30 cellular contexts compared by ENCODE assay signal in the genomic region with DNA sequence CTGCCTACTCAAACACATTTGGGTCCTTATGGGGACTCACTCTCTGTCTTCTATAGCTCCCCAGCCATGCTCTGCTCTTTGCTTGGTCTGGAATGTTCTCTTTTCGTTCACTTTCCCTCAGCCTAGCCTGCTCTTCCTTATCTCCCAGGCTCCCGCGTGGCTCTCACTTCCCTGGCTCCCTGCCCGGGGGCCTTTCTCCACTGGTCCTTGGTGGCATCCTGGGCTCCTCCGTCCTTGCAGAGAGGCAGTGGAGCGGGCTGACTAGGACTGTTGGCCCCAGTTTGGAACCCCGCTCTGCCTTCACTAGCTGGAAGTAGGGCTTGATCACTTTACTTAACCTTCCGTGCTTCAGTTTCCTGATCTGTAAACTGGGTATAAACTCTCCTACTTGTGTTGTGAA. TPM values are rescaled to one million over a fixed set of nuclear protein-coding genes. Genes with fewer than 3 reads are reported as not detected.
"Had no signal": no experiment of that assay in that cellular context is flagged by ENCODE, and none has a peak within 500 bp of the region (broad histone marks: within the 10 kb centered on the region; RNA-seq: fewer than 3 reads in every experiment).

No MANE protein-coding gene starts in this region.

- H3K36me3 ChIP-seq: colonic mucosa, esophagus squamous epithelium, gastrocnemius medialis, heart right ventricle, left lung, lower lobe of right lung had no signal

- DNase-seq: cerebellar nuclear complex; colonic mucosa; dermis blood vessel endothelial cell; dorsolateral prefrontal cortex; effector CD4-positive, alpha-beta T cell; effector memory CD4-positive, alpha-beta T cell; erythroblast; esophagus squamous epithelium; foreskin fibroblast; foreskin melanocyte; gastrocnemius medialis; glutamatergic neuron; head of caudate nucleus; heart right ventricle; hippocampal formation; kidney; kidney glomerular epithelial cell; left colon; left lung; left ventricle myocardium superior; lower lobe of right lung; mesenchymal stem cell; mucosa of descending colon had no signal

- H3K9me3 ChIP-seq: colonic mucosa, esophagus squamous epithelium, gastrocnemius medialis, left lung, lower lobe of right lung, mucosa of descending colon had no signal

- H3K4me3 ChIP-seq: colonic mucosa, dorsolateral prefrontal cortex, esophagus squamous epithelium, gastrocnemius medialis, heart right ventricle, left lung, lower lobe of right lung, mucosa of descending colon had no signal

- ATAC-seq: gastrocnemius medialis, heart right ventricle, left colon, left ventricle myocardium superior, lower lobe of right lung, mucosa of descending colon had no signal

- H3K36me3 Mint-ChIP-seq: mesothelial cell of epicardium had no signal

- H3K27me3 ChIP-seq: colonic mucosa, esophagus squamous epithelium, gastrocnemius medialis, left lung had no signal

- H3K27ac ChIP-seq: colonic mucosa, dorsolateral prefrontal cortex, epithelial cell of prostate, esophagus squamous epithelium, gastrocnemius medialis, heart right ventricle, left lung, lower lobe of right lung had no signal

- H3K9me3 Mint-ChIP-seq: mesothelial cell of epicardium had no signal

- H3K4me1 ChIP-seq: colonic mucosa, esophagus squamous epithelium, gastrocnemius medialis, heart right ventricle, left lung, lower lobe of right lung had no signal

- H3K4me1 Mint-ChIP-seq: mesothelial cell of epicardium had no signal

- H3K27ac Mint-ChIP-seq: mesothelial cell of epicardium had no signal

- H3K4me3 Mint-ChIP-seq: mesothelial cell of epicardium had no signal

- FAIRE-seq: islet of Langerhans, kidney had no signal

RNA-seq across cellular contexts. Expression of gene SHISA6, which starts 31.2 kb away (rescaled TPM):
- total RNA-seq: chondrocyte, dermis blood vessel endothelial cell, glomerular endothelial cell, lung microvascular endothelial cell, mesothelial cell of epicardium, myocyte had no signal
